In the genomic region with DNA sequence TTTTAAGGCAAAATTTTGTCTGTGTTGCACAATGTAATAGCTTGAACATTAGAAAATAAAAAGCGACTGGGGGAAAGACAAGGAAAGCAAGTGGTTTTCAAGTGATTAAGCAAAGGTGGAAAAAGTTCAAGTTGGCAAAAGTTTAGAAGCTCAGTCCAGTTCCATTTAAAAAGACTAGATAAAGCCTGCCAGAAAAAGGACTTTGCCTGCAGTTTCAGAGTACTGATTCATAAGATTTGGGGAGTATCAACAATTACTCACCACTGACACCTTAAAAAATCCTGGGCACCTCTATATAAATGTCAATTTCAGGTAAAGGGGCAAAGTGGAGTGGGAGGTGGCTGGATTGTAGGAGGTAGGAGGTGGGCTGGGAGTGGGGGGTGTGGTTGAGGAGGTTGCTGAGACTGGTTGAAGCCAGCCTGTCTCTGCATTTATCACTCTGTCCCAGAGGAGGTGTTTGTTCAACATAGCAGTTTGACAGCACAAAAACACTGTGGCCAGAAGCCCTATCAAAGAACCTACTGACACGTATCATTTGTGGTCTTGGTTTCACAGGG, we compare ENCODE assay signal across 10 cellular contexts. TPM values are rescaled to one million over a fixed set of nuclear protein-coding genes. Genes with fewer than 3 reads are reported as not detected.
A peak's percentile ranks its signal among the peaks of the same experiment; 100 is the strongest.
DNase-seq lines count a peak whose midpoint lies in the region; ATAC-seq, FAIRE-seq and TF ChIP-seq lines count a peak whose summit lies in the region.
"Had no signal": no experiment of that assay in that cellular context is flagged by ENCODE, and none has a peak within 500 bp of the region (broad histone marks: within the 10 kb centered on the region; RNA-seq: fewer than 3 reads in every experiment).

No MANE protein-coding gene starts in this region.

- H3K79me1 ChIP-seq in H1 (ENCODE audit: low read depth, low read length): no peaks in the 10 kb centered on the region

- no peaks in the 10 kb centered on the region; the same call in 1 of the 2 replicates for H3K23me2 ChIP-seq in H1 (ENCODE audit: low read depth, low read length)

- H2BK120ac ChIP-seq in H1 (replicated peaks; ENCODE audit: low read depth, low read length): no peak overlapping the region

- DNase-seq in AG10803 (ENCODE audit: low read depth) (peak; percentile 86), NAMALWA (ENCODE audit: low spot score) (peak; percentile 46), H1 (ENCODE audit: low read depth in 1 of 2, low spot score in 2 of 2) (no peak), natural killer cell (peak; percentile 69), NCI-H2171 (lab: John Stamatoyannopoulos, UW) (no peak), GM19240 (ENCODE audit: insufficient read length, low spot score) (no peak), RPMI8226 (no peak)
- DNase-seq: activated CD4-positive, alpha-beta T cell treated with anti-CD3 and anti-CD28 coated beads, Interleukin-2, amount 10 ng/mL, durations not matched to agents 7 days and 5 days; GDM1 had no signal

- no peaks in the 10 kb centered on the region for H3K9me3 ChIP-seq in H1 (ENCODE audit: insufficient read depth in 2 of 2, low read depth in 1 of 2, low read length in 1 of 2)

- peaks cover 0 to 1% of the 10 kb centered on the region in 2 donors for H3K27me3 Mint-ChIP-seq in natural killer cell (ENCODE audit: low read depth in 2 of 2)

- peaks cover 21% of the 10 kb centered on the region for H3K36me3 Mint-ChIP-seq in natural killer cell

- intact Hi-C loops in natural killer cell (cut with micrococcal nuclease): loop anchor here (1.0 to 5.0 kb wide), 8 partner anchors 9 to 323 kb away; no protein-coding TSS in a partner anchor

- H2AFZ ChIP-seq in H1 (ENCODE audit: low read length): no peak overlapping the region

- H2BK12ac ChIP-seq in H1 (ENCODE audit: low read depth, low read length): no peak overlapping the region

- H3K4me3 ChIP-seq in AG10803 (ENCODE audit: low read length) (no peak overlapping the region), H1 (ENCODE audit: extremely low read depth in 1 of 4, insufficient read depth in 2 of 4, low read depth in 3 of 4, low read length in 4 of 4) (no peak overlapping the region)

- no peak overlapping the region for H3K23ac ChIP-seq in H1 (ENCODE audit: insufficient read length)

- no peak overlapping the region for H3K14ac ChIP-seq in H1 (ENCODE audit: insufficient read length)

- FAIRE-seq in H1 (lab: Jason Lieb, UNC): peak; percentile 7

- H4K91ac ChIP-seq in H1 (replicated peaks; ENCODE audit: insufficient read length, low read length): no peak overlapping the region

- no peaks in the 10 kb centered on the region for H4K20me1 ChIP-seq in H1 (replicated peaks in 1 of 2; ENCODE audit: control insufficient read depth in 1 of 2, insufficient read depth in 2 of 2, low read length in 2 of 2)

- no peak overlapping the region for H2BK15ac ChIP-seq in H1 (ENCODE audit: low read length)

- H3K9me3 Mint-ChIP-seq in natural killer cell: no peaks in the 10 kb centered on the region
- H3K9me3 Mint-ChIP-seq: activated CD4-positive, alpha-beta T cell treated with anti-CD3 and anti-CD28 coated beads, Interleukin-2, amount 10 ng/mL, durations not matched to agents 7 days and 5 days had no signal

- no peak overlapping the region for H3K27ac ChIP-seq in H1 (ENCODE audit: low read depth, low read length)

- POLR2A ChIA-PET in H1 (lab: Charles Lee; ENCODE audit: partially characterized antibody): no interaction called here

- H3K27ac Mint-ChIP-seq in natural killer cell: no peak overlapping the region
- H3K27ac Mint-ChIP-seq: activated CD4-positive, alpha-beta T cell treated with anti-CD3 and anti-CD28 coated beads, Interleukin-2, amount 10 ng/mL, durations not matched to agents 7 days and 5 days had no signal

- H3K4me1 ChIP-seq in H1 (replicated peaks in 1 of 4; ENCODE audit: control insufficient read depth in 3 of 4, insufficient read depth in 4 of 4, low read length in 3 of 4): peaks cover 5 to 26% (median 20%) of the 10 kb centered on the region in 4 experiments

- ATAC-seq in natural killer cell (peak; percentile 49 to 73 (median 68)), GM18511 (IDR thresholded peaks at IDR 0.05; ENCODE audit: unreplicated experiment) (no peak)

- CTCF ChIA-PET in H1 (lab: Charles Lee; ENCODE audit: partially characterized antibody): interaction anchor here (0.8 to 4.7 kb wide), 3 partner anchors 12 to 120 kb away, joined by 3 to 18 read pairs (median 5); no protein-coding TSS in a partner anchor

- TF ChIP-seq CTCF in AG10803 (conservative IDR thresholded peaks at IDR 0.05; ENCODE audit: low read length) (no peak), H1 (IDR thresholded peaks at IDR 0.05; ENCODE audit: control extremely low read depth in 1 of 3, insufficient read depth in 1 of 3, low read depth in 1 of 3, low read length in 3 of 3) (no peak), natural killer cell (IDR thresholded peaks at IDR 0.05) (no peak)

- H3K18ac ChIP-seq in H1 (ENCODE audit: extremely low read depth, low read length): no peak overlapping the region

- TF ChIP-seq RAD21 in H1 (IDR thresholded peaks at IDR 0.05 in 1 of 2, conservative IDR thresholded peaks at IDR 0.05 in 1 of 2; ENCODE audit: low read depth in 2 of 2, low read length in 2 of 2): no peak

- 76% methylated on average over 2 of the region's 2 CpGs; no CpG with 5 or more reads in 1 of the 2 experiments for WGBS in H1 (ENCODE audit: extremely low coverage in 1 of 2, insufficient coverage in 1 of 2, insufficient read length in 1 of 2, insufficient replicate concordance in 2 of 2, low coverage in 1 of 2, low lambda C conversion rate in 2 of 2, missing lambda C conversion rate in 1 of 2), 2 experiments

- no peak overlapping the region for H3K4ac ChIP-seq in H1 (replicated peaks; ENCODE audit: insufficient read length, low read depth, low read length)

- no peak overlapping the region for H2BK5ac ChIP-seq in H1 (ENCODE audit: low read depth, low read length)

- TF ChIP-seq POLR2A in H1 (IDR thresholded peaks at IDR 0.05; ENCODE audit: control extremely low read depth in 1 of 2, low read depth in 2 of 2, low read length in 2 of 2): no peak

- H3K79me2 ChIP-seq in H1 (ENCODE audit: control insufficient read depth in 1 of 2, insufficient read depth in 2 of 2, low read length in 2 of 2): no peaks in the 10 kb centered on the region

- no peak overlapping the region for H3K56ac ChIP-seq in H1 (replicated peaks; ENCODE audit: insufficient read length, low read depth, low read length)

- no peak overlapping the region for H3K9ac ChIP-seq in H1 (replicated peaks in 1 of 4; ENCODE audit: extremely low read depth in 1 of 4, low read depth in 3 of 4, low read length in 3 of 4)

- no peak overlapping the region for H3K4me2 ChIP-seq in H1 (ENCODE audit: insufficient read depth in 1 of 2, low read depth in 2 of 2, low read length in 2 of 2)

- no peak overlapping the region for H2AK5ac ChIP-seq in H1 (ENCODE audit: low read depth, low read length)

- no peak overlapping the region for H4K8ac ChIP-seq in H1 (ENCODE audit: extremely low read depth, insufficient read depth, low read length)

- no peaks in the 10 kb centered on the region for H3K36me3 ChIP-seq in H1 (ENCODE audit: control insufficient read depth in 2 of 4, insufficient read depth in 4 of 4, low read length in 3 of 4)

- H2BK20ac ChIP-seq in H1 (ENCODE audit: low read length): no peak overlapping the region

- H3K4me1 Mint-ChIP-seq in natural killer cell: peaks cover 90 to 97% of the 10 kb centered on the region in 2 donors
- H3K4me1 Mint-ChIP-seq: activated CD4-positive, alpha-beta T cell treated with anti-CD3 and anti-CD28 coated beads, Interleukin-2, amount 10 ng/mL, durations not matched to agents 7 days and 5 days had no signal

- H3K27me3 ChIP-seq in H1 (replicated peaks in 1 of 4; ENCODE audit: control insufficient read depth in 3 of 4, extremely low read depth in 1 of 4, insufficient read depth in 3 of 4, low read length in 3 of 4): peaks cover 2 to 12% (median 9%) of the 10 kb centered on the region in 4 experiments; a peak in 5 of 7 replicates

- peak overlapping the region; percentile 95 for H3K4me3 Mint-ChIP-seq in natural killer cell
- H3K4me3 Mint-ChIP-seq: activated CD4-positive, alpha-beta T cell treated with anti-CD3 and anti-CD28 coated beads, Interleukin-2, amount 10 ng/mL, durations not matched to agents 7 days and 5 days had no signal

- H4K5ac ChIP-seq in H1 (ENCODE audit: insufficient read length, low read depth, low read length): no peak overlapping the region

- TF ChIP-seq EP300 in H1 (IDR thresholded peaks at IDR 0.05; ENCODE audit: borderline replicate concordance in 1 of 2, low read depth in 2 of 2, low read length in 2 of 2): no peak

TF ChIP-seq in H1, 55 proteins besides CTCF, POLR2A, EP300 and RAD21 (continues in another document):
- TF ChIP-seq SIN3A (conservative IDR thresholded peaks at IDR 0.05 in 1 of 2, IDR thresholded peaks at IDR 0.05 in 1 of 2; ENCODE audit: low read depth in 1 of 2, low read length in 2 of 2): no peak
- TF ChIP-seq TBP (IDR thresholded peaks at IDR 0.05; ENCODE audit: low read depth, low read length): no peak
- TF ChIP-seq, protein P1, sequence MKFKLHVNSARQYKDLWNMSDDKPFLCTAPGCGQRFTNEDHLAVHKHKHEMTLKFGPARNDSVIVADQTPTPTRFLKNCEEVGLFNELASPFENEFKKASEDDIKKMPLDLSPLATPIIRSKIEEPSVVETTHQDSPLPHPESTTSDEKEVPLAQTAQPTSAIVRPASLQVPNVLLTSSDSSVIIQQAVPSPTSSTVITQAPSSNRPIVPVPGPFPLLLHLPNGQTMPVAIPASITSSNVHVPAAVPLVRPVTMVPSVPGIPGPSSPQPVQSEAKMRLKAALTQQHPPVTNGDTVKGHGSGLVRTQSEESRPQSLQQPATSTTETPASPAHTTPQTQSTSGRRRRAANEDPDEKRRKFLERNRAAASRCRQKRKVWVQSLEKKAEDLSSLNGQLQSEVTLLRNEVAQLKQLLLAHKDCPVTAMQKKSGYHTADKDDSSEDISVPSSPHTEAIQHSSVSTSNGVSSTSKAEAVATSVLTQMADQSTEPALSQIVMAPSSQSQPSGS (IDR thresholded peaks at IDR 0.05; ENCODE audit: low read length): no peak
- no peak for TF ChIP-seq RXRA (IDR thresholded peaks at IDR 0.05; ENCODE audit: insufficient read depth, low read depth, low read length)
- no peak for TF ChIP-seq BACH1 (IDR thresholded peaks at IDR 0.05; ENCODE audit: low read length)
- TF ChIP-seq CHD1 (IDR thresholded peaks at IDR 0.05; ENCODE audit: low read depth, low read length): no peak
- no peak for TF ChIP-seq JUN (IDR thresholded peaks at IDR 0.05; ENCODE audit: low read depth, low read length)

RNA-seq across cellular contexts. Expression of gene ZEB2, which starts 14.6 kb away (rescaled TPM):
- total RNA-seq in H1 (2021; fragmentation: NEBNext Ultra II Directional; extraction: Animal tissue kit (Norgen Biotek cat#: 25700)): 0.13 TPM in 1 of 2 replicates, not detected in the other
- 0.22 and 0.38 TPM in 2 replicates for polyA plus RNA-seq in H1 (2011; rRNA removed)
- 0.40 TPM for polyA plus RNA-seq in H1 (2011; cell fraction: cytosol; rRNA removed)
- 1.00 TPM for polyA plus RNA-seq in H1 (2011; cell fraction: nucleus; rRNA removed)
- polyA plus RNA-seq in H1 (2012, experiment 1 of 2): 0.46 to 0.78 TPM (median 0.66 TPM) in 4 replicates
- 0.07 TPM for polyA plus RNA-seq in H1 (2012, experiment 2 of 2)
- polyA plus RNA-seq in H1 (2013, experiment 1 of 2): 0.04 TPM
- 0.04 TPM for polyA plus RNA-seq in H1 (2013, experiment 2 of 2)
- polyA minus RNA-seq in H1 (2011; rRNA and poly(A)+ RNA removed): 1.2 and 1.6 TPM in 2 replicates
- 1.8 TPM for polyA minus RNA-seq in H1 (2011; cell fraction: cytosol; rRNA and poly(A)+ RNA removed)
- 3.4 TPM for polyA minus RNA-seq in H1 (2011; cell fraction: nucleus; rRNA and poly(A)+ RNA removed)
- total RNA-seq in natural killer cell: 1,000 to 10,000 TPM in 1 of 3 donors, 100 to 1,000 TPM in 2; 718 to 1,143 (median 944) TPM

Comparison
In these comparisons a context has a peak if more than half of its experiments do, and no peak if none do; other contexts are left out.
1. DNase-seq: peak in AG10803 (single experiment), NAMALWA (single experiment) and natural killer cell (single experiment); none in H1 (0 of 2), NCI-H2171 (single experiment), GM19240 (single experiment) and RPMI8226 (single experiment).
2. RNA of gene ZEB2, which starts 14.6 kb away (total RNA-seq): 718 to 1,143 TPM in natural killer cell; 0.13 TPM in H1; every median in the first group is over 100 times any median in the second.